In genomic region chr1:231613419-231614349, GRCh38 we compare ENCODE assay signal across 10 cellular contexts. TPM values are rescaled to one million over a fixed set of nuclear protein-coding genes. Genes with fewer than 3 reads are reported as not detected.
DNase-seq lines count a peak whose midpoint lies in the region; ATAC-seq and TF ChIP-seq lines count a peak whose summit lies in the region.
"Had no signal": no experiment of that assay in that cellular context is flagged by ENCODE, and none has a peak within 500 bp of the region (broad histone marks: within the 10 kb centered on the region; RNA-seq: fewer than 3 reads in every experiment).

No MANE protein-coding gene starts in this region.

- peak overlapping the region; percentile 81 to 82 for H3K27ac Mint-ChIP-seq in natural killer cell treated with Interleukin-12 subunit alpha and Interleukin-12 subunit beta and Interleukin-15 and Interleukin-18, amount 100 ng/mL, for 72 hours
- no peak overlapping the region for H3K27ac Mint-ChIP-seq in Caco-2 (ENCODE audit: unreplicated experiment)

- peaks cover 3% of the 10 kb centered on the region for H3K9me3 Mint-ChIP-seq in natural killer cell treated with Interleukin-12 subunit alpha and Interleukin-12 subunit beta and Interleukin-15 and Interleukin-18, amount 100 ng/mL, for 72 hours
- H3K9me3 Mint-ChIP-seq in Caco-2 (ENCODE audit: unreplicated experiment): peaks cover 10% of the 10 kb centered on the region

- CTCF ChIA-PET in Caco-2 (lab: Charles Lee): no interaction called here

- no peak overlapping the region for H3K4me3 ChIP-seq in Caco-2 (ENCODE audit: low read depth, low read length)
- H3K4me3 ChIP-seq: lung, sigmoid colon had no signal

- no TSS peak for BruUV-seq in Caco-2 (replicated peaks; lab: Mats Ljungman, UMichigan)

- H3K4me1 Mint-ChIP-seq in natural killer cell treated with Interleukin-12 subunit alpha and Interleukin-12 subunit beta and Interleukin-15 and Interleukin-18, amount 100 ng/mL, for 72 hours (ENCODE audit: low read depth in 2 of 2): peaks cover 47% of the 10 kb centered on the region in 2 donors
- H3K4me1 Mint-ChIP-seq in Caco-2 (ENCODE audit: low read depth, unreplicated experiment): no peaks in the 10 kb centered on the region

- H3K4me3 Mint-ChIP-seq in natural killer cell treated with Interleukin-12 subunit alpha and Interleukin-12 subunit beta and Interleukin-15 and Interleukin-18, amount 100 ng/mL, for 72 hours: peak overlapping the region; percentile 73
- H3K4me3 Mint-ChIP-seq in Caco-2 (ENCODE audit: unreplicated experiment): no peak overlapping the region

- intact Hi-C loops in Caco-2 (cut with micrococcal nuclease; ENCODE audit: unreplicated experiment): no loop called here

- H3K27me3 Mint-ChIP-seq in natural killer cell treated with Interleukin-12 subunit alpha and Interleukin-12 subunit beta and Interleukin-15 and Interleukin-18, amount 100 ng/mL, for 72 hours: peaks cover 0 to 7% of the 10 kb centered on the region in 2 donors
- H3K27me3 Mint-ChIP-seq in Caco-2 (ENCODE audit: insufficient read depth, unreplicated experiment): peaks cover 11% of the 10 kb centered on the region

- peak; percentile 10 for DNase-seq in NK-92 treated with Interleukin-12 subunit alpha and Interleukin-12 subunit beta, amount 100 ng/mL, for 24 hours (lab: John Stamatoyannopoulos, UW)
- DNase-seq in NK-92 (lab: John Stamatoyannopoulos, UW; ENCODE audit: unreplicated experiment) (no peak), T1000 (lab: John Stamatoyannopoulos, UW) (peak; percentile 33), Caco-2 (no peak)
- no peak for DNase-seq in natural killer cell treated with Interleukin-12 subunit alpha and Interleukin-12 subunit beta and Interleukin-15 and Interleukin-18, amount 100 ng/mL, for 72 hours (ENCODE audit: low spot score)
- DNase-seq: sigmoid colon had no signal

- H3K9me3 ChIP-seq in Caco-2: no peaks in the 10 kb centered on the region
- H3K9me3 ChIP-seq: sigmoid colon had no signal

- peaks cover 31% of the 10 kb centered on the region for H3K36me3 Mint-ChIP-seq in natural killer cell treated with Interleukin-12 subunit alpha and Interleukin-12 subunit beta and Interleukin-15 and Interleukin-18, amount 100 ng/mL, for 72 hours
- no peaks in the 10 kb centered on the region for H3K36me3 Mint-ChIP-seq in Caco-2 (ENCODE audit: insufficient read depth, unreplicated experiment)

- no peaks in the 10 kb centered on the region for H3K36me3 ChIP-seq in Caco-2 (ENCODE audit: control insufficient read depth, insufficient read depth, low read length)
- H3K36me3 ChIP-seq: sigmoid colon had no signal

- ATAC-seq in HG03432 (IDR thresholded peaks at IDR 0.05; ENCODE audit: unreplicated experiment) (peak; percentile 28), GM21447 (IDR thresholded peaks at IDR 0.05; ENCODE audit: unreplicated experiment) (no peak), HG03442 (IDR thresholded peaks at IDR 0.05; ENCODE audit: unreplicated experiment) (no peak)
- peak in 1 of 2 donors; percentile 17 for ATAC-seq in natural killer cell treated with Interleukin-12 subunit alpha and Interleukin-12 subunit beta and Interleukin-15 and Interleukin-18, amount 100 ng/mL, for 72 hours

- H3K27me3 ChIP-seq in Caco-2 (replicated peaks; ENCODE audit: control insufficient read depth, insufficient read depth, low read length): no peaks in the 10 kb centered on the region; the same call in 1 of the 2 replicates

- POLR2A ChIA-PET in Caco-2 (lab: Charles Lee): no interaction called here

- TF ChIP-seq CTCF in Caco-2 (IDR thresholded peaks at IDR 0.05; ENCODE audit: insufficient read depth in 1 of 2, low read depth in 1 of 2, low read length in 1 of 2, severe bottlenecking in 1 of 2, unreplicated experiment in 1 of 2): no peak

- no peaks in the 10 kb centered on the region for H3K4me1 ChIP-seq in Caco-2
- H3K4me1 ChIP-seq: sigmoid colon had no signal

RNA-seq across cellular contexts. Expression of gene DISC1, which starts 12.9 kb away (rescaled TPM):
- total RNA-seq in natural killer cell treated with Interleukin-12 subunit alpha and Interleukin-12 subunit beta and Interleukin-15 and Interleukin-18, amount 100 ng/mL, for 72 hours: 1 to 10 TPM; 4.0 to 8.8 TPM
- total RNA-seq in Caco-2 (2022): 13.5 TPM in 2 replicates

Comparison
In these comparisons a context has a peak if more than half of its experiments do, and no peak if none do; other contexts are left out.
1. DNase-seq: peak in NK-92 treated with Interleukin-12 subunit alpha and Interleukin-12 subunit beta, amount 100 ng/mL, for 24 hours (single experiment) and T1000 (single experiment); none in NK-92 (single experiment), natural killer cell treated with Interleukin-12 subunit alpha and Interleukin-12 subunit beta and Interleukin-15 and Interleukin-18, amount 100 ng/mL, for 72 hours (single experiment) and Caco-2 (0 of 2).